Comparison of ENCODE assay signal across 8 cellular contexts in genomic region chr11:57482782-57483569, GRCh38. TPM values are rescaled to one million over a fixed set of nuclear protein-coding genes. Genes with fewer than 3 reads are reported as not detected.
DNase-seq lines count a peak whose midpoint lies in the region; ATAC-seq, FAIRE-seq and TF ChIP-seq lines count a peak whose summit lies in the region.

No MANE protein-coding gene starts in this region.

- TF ChIP-seq POLR2A in GM12891 (IDR thresholded peaks at IDR 0.05; ENCODE audit: low read depth, low read length) = no peak

- H3K27ac Mint-ChIP-seq in memory B cell = no peak overlapping the region
- no peak overlapping the region for H3K27ac Mint-ChIP-seq in stimulated activated naive B cell treated with anti-CD40 and anti-IgM and Interleukin-4, amounts not matched to agents 10 μg/mL and 1 μg/mL and 100 μg/mL, for 72 hours

- FAIRE-seq in GM12891 (lab: Jason Lieb, UNC) = peak; percentile 73
- no peak for FAIRE-seq in HTR-8/SVneo (lab: Jason Lieb, UNC)

- H3K27me3 Mint-ChIP-seq in memory B cell = peaks cover 10% of the 10 kb centered on the region
- H3K27me3 Mint-ChIP-seq in stimulated activated naive B cell treated with anti-CD40 and anti-IgM and Interleukin-4, amounts not matched to agents 10 μg/mL and 1 μg/mL and 100 μg/mL, for 72 hours = peaks cover 13 to 18% of the 10 kb centered on the region in 2 donors

- peaks cover 33% of the 10 kb centered on the region for H3K4me1 Mint-ChIP-seq in memory B cell
- H3K4me1 Mint-ChIP-seq in stimulated activated naive B cell treated with anti-CD40 and anti-IgM and Interleukin-4, amounts not matched to agents 10 μg/mL and 1 μg/mL and 100 μg/mL, for 72 hours = peaks cover 26 to 55% of the 10 kb centered on the region in 2 donors

- DNase-seq in GM12891 (ENCODE audit: insufficient read length, low spot score) (peak; percentile 75), HuH-7.5 (ENCODE audit: low spot score) (peak; percentile 99), choroid plexus epithelial cell (ENCODE audit: low read depth) (peak; percentile 36), memory B cell (ENCODE audit: low spot score in 2 of 2) (peak; percentile 53 to 66), RPMI8226 (no peak), HTR-8/SVneo (ENCODE audit: insufficient read length, low spot score) (no peak)
- peak; percentile 23 for DNase-seq in activated CD4-positive, CD25-positive, alpha-beta regulatory T cell treated with anti-CD3 and anti-CD28 coated beads, Interleukin-2, amount 50 U/mL, for 16 hours (ENCODE audit: low read depth, low spot score)
- peak; percentile 58 for DNase-seq in stimulated activated naive B cell treated with anti-CD40 and anti-IgM and Interleukin-4, amounts not matched to agents 10 μg/mL and 1 μg/mL and 100 μg/mL, for 72 hours

- H3K36me3 Mint-ChIP-seq in memory B cell = peaks cover under 1% of the 10 kb centered on the region
- peaks cover 2 to 7% of the 10 kb centered on the region in 2 donors for H3K36me3 Mint-ChIP-seq in stimulated activated naive B cell treated with anti-CD40 and anti-IgM and Interleukin-4, amounts not matched to agents 10 μg/mL and 1 μg/mL and 100 μg/mL, for 72 hours

- no peaks in the 10 kb centered on the region for H3K9me3 Mint-ChIP-seq in memory B cell
- H3K9me3 Mint-ChIP-seq in stimulated activated naive B cell treated with anti-CD40 and anti-IgM and Interleukin-4, amounts not matched to agents 10 μg/mL and 1 μg/mL and 100 μg/mL, for 72 hours = no peaks in the 10 kb centered on the region

- peak; percentile 59 for TF ChIP-seq CTCF in choroid plexus epithelial cell (conservative IDR thresholded peaks at IDR 0.05; ENCODE audit: low read depth, low read length)

- peak overlapping the region; percentile 81 for H3K4me3 Mint-ChIP-seq in memory B cell
- H3K4me3 Mint-ChIP-seq in stimulated activated naive B cell treated with anti-CD40 and anti-IgM and Interleukin-4, amounts not matched to agents 10 μg/mL and 1 μg/mL and 100 μg/mL, for 72 hours = peak overlapping the region; percentile 77 to 82

- peak overlapping the region; percentile 47 for H3K4me3 ChIP-seq in choroid plexus epithelial cell (ENCODE audit: low read depth, low read length)

- peak; percentile 54 for ATAC-seq in memory B cell (ENCODE audit: low read depth)
- peak; percentile 60 to 72 for ATAC-seq in stimulated activated naive B cell treated with anti-CD40 and anti-IgM and Interleukin-4, amounts not matched to agents 10 μg/mL and 1 μg/mL and 100 μg/mL, for 72 hours (replicated peaks)

TF ChIP-seq in GM12891, 5 proteins besides CTCF, POLR2A, EP300 and RAD21:
- TF ChIP-seq POU2F2 (IDR thresholded peaks at IDR 0.05; ENCODE audit: low read depth, low read length) (no peak), SPI1 (IDR thresholded peaks at IDR 0.05; ENCODE audit: low read depth, low read length) (no peak), PAX5 (IDR thresholded peaks at IDR 0.05; ENCODE audit: insufficient read depth, low read length, severe bottlenecking) (no peak), POLR2AphosphoS5 (IDR thresholded peaks at IDR 0.05; ENCODE audit: low read depth, low read length) (no peak), TAF1 (IDR thresholded peaks at IDR 0.05; ENCODE audit: low read depth, low read length) (no peak)

RNA-seq across cellular contexts. Expression of gene RTN4RL2, which starts 22.6 kb away (rescaled TPM):
- not detected for polyA plus RNA-seq in GM12891 (2012; ENCODE audit: low read depth, missing spikeins)

RNA-seq across cellular contexts. Expression of gene SLC43A1, which starts 32.5 kb away (rescaled TPM):
- polyA plus RNA-seq in GM12891 (2012; ENCODE audit: low read depth, missing spikeins) = 6.2 TPM

RNA-seq across cellular contexts. Expression of gene TIMM10, which starts 47.6 kb away (rescaled TPM):
- 127 TPM for polyA plus RNA-seq in GM12891 (2012; ENCODE audit: low read depth, missing spikeins)

RNA-seq across cellular contexts. Expression of gene SMTNL1, which starts 54.4 kb away (rescaled TPM):
- polyA plus RNA-seq in GM12891 (2012; ENCODE audit: low read depth, missing spikeins) = not detected

RNA-seq across cellular contexts. Expression of gene SLC43A3, which starts 56.1 kb away (rescaled TPM):
- 74.8 TPM for polyA plus RNA-seq in GM12891 (2012; ENCODE audit: low read depth, missing spikeins)

Comparison
In these comparisons a context has a peak if more than half of its experiments do, and no peak if none do; other contexts are left out.
1. DNase-seq: peak in GM12891 (single experiment), HuH-7.5 (single experiment), activated CD4-positive, CD25-positive, alpha-beta regulatory T cell treated with anti-CD3 and anti-CD28 coated beads, Interleukin-2, amount 50 U/mL, for 16 hours (single experiment), choroid plexus epithelial cell (single experiment), memory B cell (2 of 2) and stimulated activated naive B cell treated with anti-CD40 and anti-IgM and Interleukin-4, amounts not matched to agents 10 μg/mL and 1 μg/mL and 100 μg/mL, for 72 hours (single experiment); none in RPMI8226 (single experiment) and HTR-8/SVneo (single experiment).